13 cellular contexts compared by ENCODE assay signal in genomic region chr2:145022671-145023330, GRCh38.
DNase-seq lines count a peak whose midpoint lies in the region; ATAC-seq and TF ChIP-seq lines count a peak whose summit lies in the region.
"Had no signal": no experiment of that assay in that cellular context is flagged by ENCODE, and none has a peak within 500 bp of the region (broad histone marks: within the 10 kb centered on the region; RNA-seq: fewer than 3 reads in every experiment).

No MANE protein-coding gene starts in this region.

- CTCF ChIA-PET in AG04449 (lab: Yijun Ruan, JAX): interaction anchor here (0.9 to 1.1 kb wide), 2 partner anchors 9 to 16 kb away, joined by 4 read pairs; no protein-coding TSS in a partner anchor

- no peak for TF ChIP-seq CTCF in AG04449 (IDR thresholded peaks at IDR 0.05; ENCODE audit: insufficient read depth, low read length, missing control alignments)

- ATAC-seq in GM18873 (IDR thresholded peaks at IDR 0.05; ENCODE audit: low FRiP score, unreplicated experiment): no peak
- ATAC-seq: CD8-positive, alpha-beta T cell had no signal

- no peak overlapping the region for H3K4me3 ChIP-seq in AG04449 (ENCODE audit: low read depth, low read length)
- H3K4me3 ChIP-seq: HAP-1, Peyer's patch had no signal

- POLR2A ChIA-PET in AG04449 (lab: Yijun Ruan, JAX): interaction anchor here (0.6 to 1.3 kb wide), 2 partner anchors 16 to 263 kb away, joined by 3 to 5 read pairs; no protein-coding TSS in a partner anchor

- DNase-seq in AG04449 (ENCODE audit: low read depth, low spot score): peak; percentile 79
- peak; percentile 11 for DNase-seq in HK-2 (ENCODE audit: unreplicated experiment)
- peak; percentile 85 for DNase-seq in dedifferentiated amniotic fluid mesenchymal stem cell (ENCODE audit: extremely low spot score)
- DNase-seq in non-pigmented ciliary epithelial cell (ENCODE audit: low read depth): peak; percentile 76
- DNase-seq in SHP77 (lab: John Stamatoyannopoulos, UW): no peak
- no peak for DNase-seq in putamen (ENCODE audit: low spot score)
- no peak for DNase-seq in HuH-7 (ENCODE audit: low spot score)
- DNase-seq: CD8-positive, alpha-beta T cell; occipital lobe; Peyer's patch; stimulated activated CD4-positive, alpha-beta T cell treated with anti-CD3 and anti-CD28 coated beads, Interleukin-4, amount 100 ng/mL, for 24 hours had no signal

Comparison
In these comparisons a context has a peak if more than half of its experiments do, and no peak if none do; other contexts are left out.
1. DNase-seq: peak in AG04449 (single experiment), HK-2 (single experiment), dedifferentiated amniotic fluid mesenchymal stem cell (single experiment) and non-pigmented ciliary epithelial cell (single experiment); none in SHP77 (0 of 2), putamen (single experiment) and HuH-7 (single experiment).